In the genomic region with DNA sequence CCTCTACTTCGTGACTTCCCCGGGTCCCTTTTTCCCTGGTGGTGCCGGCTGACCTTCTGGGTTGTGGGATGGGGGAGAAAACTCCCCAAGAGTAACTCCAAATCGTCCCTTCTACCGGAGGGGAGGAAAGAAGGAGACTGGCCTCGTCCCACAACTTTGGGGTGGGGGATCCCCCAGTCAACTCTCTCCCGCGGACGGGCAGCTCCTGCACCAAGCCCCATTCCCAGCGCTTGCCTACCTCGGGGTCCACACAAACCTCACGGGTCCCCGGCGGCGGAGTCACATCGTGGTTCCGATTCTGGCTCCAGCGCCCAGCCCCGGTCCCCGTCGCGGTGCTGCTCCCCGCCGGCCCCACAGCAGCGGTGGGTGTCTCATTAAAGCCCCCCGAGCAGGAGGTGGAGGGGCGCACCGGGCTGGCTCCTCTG, we compare ENCODE assay signal across 10 cellular contexts. TPM values are rescaled to one million over a fixed set of nuclear protein-coding genes. Genes with fewer than 3 reads are reported as not detected.
DNase-seq lines count a peak whose midpoint lies in the region; ATAC-seq and TF ChIP-seq lines count a peak whose summit lies in the region.
"Had no signal": no experiment of that assay in that cellular context is flagged by ENCODE, and none has a peak within 500 bp of the region (broad histone marks: within the 10 kb centered on the region; RNA-seq: fewer than 3 reads in every experiment).

No MANE protein-coding gene starts in this region.

- no peaks in the 10 kb centered on the region for H3K9me3 ChIP-seq in transverse colon

- DNase-seq in activated CD8-positive, alpha-beta T cell treated with anti-CD3 and anti-CD28 coated beads, Interleukin-2, amount 10 ng/mL, durations not matched to agents 7 days and 5 days = no peak
- no peak for DNase-seq in activated CD8-positive, alpha-beta T cell treated with anti-CD3 and anti-CD28 coated beads for 36 hours
- DNase-seq in memory B cell (ENCODE audit: low spot score in 2 of 2) = no peak
- DNase-seq in transverse colon = no peak
- no peak for DNase-seq in NCI-H146 treated with DMSO at 0.1 percent for 48 hours (lab: John Stamatoyannopoulos, UW; ENCODE audit: unreplicated experiment)
- no peak for DNase-seq in NCI-H1436 treated with DMSO at 0.1 percent for 48 hours (lab: John Stamatoyannopoulos, UW)
- no peak for DNase-seq in activated CD4-positive, alpha-beta T cell treated with anti-CD3 and anti-CD28 coated beads, Interleukin-2, amount 10 ng/mL, durations not matched to agents 24 days and 14 days
- DNase-seq: activated CD4-positive, alpha-beta T cell treated with anti-CD3 and anti-CD28 coated beads for 1 hour had no signal

- peaks cover 57% of the 10 kb centered on the region for H3K27me3 Mint-ChIP-seq in activated CD8-positive, alpha-beta T cell treated with anti-CD3 and anti-CD28 coated beads, Interleukin-2, amount 10 ng/mL, durations not matched to agents 7 days and 5 days (ENCODE audit: low read depth)
- peaks cover 67% of the 10 kb centered on the region for H3K27me3 Mint-ChIP-seq in activated CD8-positive, alpha-beta T cell treated with anti-CD3 and anti-CD28 coated beads for 36 hours
- H3K27me3 Mint-ChIP-seq in brain (peaks cover 92% of the 10 kb centered on the region), memory B cell (peaks cover 30% of the 10 kb centered on the region)
- peaks cover 61% of the 10 kb centered on the region for H3K27me3 Mint-ChIP-seq in activated CD4-positive, alpha-beta T cell treated with anti-CD3 and anti-CD28 coated beads, Interleukin-2, amount 10 ng/mL, durations not matched to agents 24 days and 14 days

- no peaks in the 10 kb centered on the region for H3K36me3 Mint-ChIP-seq in activated CD8-positive, alpha-beta T cell treated with anti-CD3 and anti-CD28 coated beads, Interleukin-2, amount 10 ng/mL, durations not matched to agents 7 days and 5 days (ENCODE audit: low read depth)
- no peaks in the 10 kb centered on the region for H3K36me3 Mint-ChIP-seq in activated CD8-positive, alpha-beta T cell treated with anti-CD3 and anti-CD28 coated beads for 36 hours (ENCODE audit: low read depth)
- H3K36me3 Mint-ChIP-seq in brain = no peaks in the 10 kb centered on the region
- no peaks in the 10 kb centered on the region for H3K36me3 Mint-ChIP-seq in memory B cell
- peaks cover 3% of the 10 kb centered on the region for H3K36me3 Mint-ChIP-seq in activated CD4-positive, alpha-beta T cell treated with anti-CD3 and anti-CD28 coated beads, Interleukin-2, amount 10 ng/mL, durations not matched to agents 24 days and 14 days (ENCODE audit: low read depth)
- H3K36me3 Mint-ChIP-seq: CD14-positive monocyte had no signal

- intact Hi-C loops in activated CD8-positive, alpha-beta T cell treated with anti-CD3 and anti-CD28 coated beads for 36 hours (cut with micrococcal nuclease) = loop anchor here (10.0 kb wide), 1 partner anchor 995 kb away; no protein-coding TSS in a partner anchor
- intact Hi-C loops in transverse colon (cut with DNase I; ENCODE audit: low total_unique reads) = no loop called here
- intact Hi-C loops in activated CD4-positive, alpha-beta T cell treated with anti-CD3 and anti-CD28 coated beads, Interleukin-2, amount 10 ng/mL, durations not matched to agents 24 days and 14 days (cut with micrococcal nuclease) = loop anchor here (2.0 to 5.0 kb wide), 3 partner anchors 21 to 1632 kb away; no protein-coding TSS in a partner anchor

- H3K27ac Mint-ChIP-seq in activated CD8-positive, alpha-beta T cell treated with anti-CD3 and anti-CD28 coated beads, Interleukin-2, amount 10 ng/mL, durations not matched to agents 7 days and 5 days = no peak overlapping the region
- no peak overlapping the region for H3K27ac Mint-ChIP-seq in activated CD8-positive, alpha-beta T cell treated with anti-CD3 and anti-CD28 coated beads for 36 hours
- H3K27ac Mint-ChIP-seq in brain = no peak overlapping the region
- no peak overlapping the region for H3K27ac Mint-ChIP-seq in memory B cell
- H3K27ac Mint-ChIP-seq in activated CD4-positive, alpha-beta T cell treated with anti-CD3 and anti-CD28 coated beads, Interleukin-2, amount 10 ng/mL, durations not matched to agents 24 days and 14 days = no peak overlapping the region
- H3K27ac Mint-ChIP-seq: CD14-positive monocyte had no signal

- no peak for TF ChIP-seq EP300 in transverse colon (IDR thresholded peaks at IDR 0.05; ENCODE audit: low read depth)

- H3K27me3 ChIP-seq in transverse colon = peaks cover 93% of the 10 kb centered on the region

- peak overlapping the region; percentile 33 to 64 (median 43) for H3K4me3 ChIP-seq in transverse colon

- POLR2A ChIA-PET in activated CD8-positive, alpha-beta T cell treated with anti-CD3 and anti-CD28 coated beads, Interleukin-2, amount 10 ng/mL, durations not matched to agents 7 days and 5 days (lab: Charles Lee) = no interaction called here
- POLR2A ChIA-PET in activated CD8-positive, alpha-beta T cell treated with anti-CD3 and anti-CD28 coated beads for 36 hours (lab: Charles Lee) = no interaction called here

- peaks cover 12 to 30% (median 27%) of the 10 kb centered on the region in 4 donors for H3K4me1 ChIP-seq in transverse colon

- no peaks in the 10 kb centered on the region for H3K9me3 Mint-ChIP-seq in activated CD8-positive, alpha-beta T cell treated with anti-CD3 and anti-CD28 coated beads, Interleukin-2, amount 10 ng/mL, durations not matched to agents 7 days and 5 days (ENCODE audit: insufficient read depth)
- no peaks in the 10 kb centered on the region for H3K9me3 Mint-ChIP-seq in activated CD8-positive, alpha-beta T cell treated with anti-CD3 and anti-CD28 coated beads for 36 hours
- H3K9me3 Mint-ChIP-seq in brain = no peaks in the 10 kb centered on the region
- H3K9me3 Mint-ChIP-seq in memory B cell = no peaks in the 10 kb centered on the region
- no peaks in the 10 kb centered on the region for H3K9me3 Mint-ChIP-seq in activated CD4-positive, alpha-beta T cell treated with anti-CD3 and anti-CD28 coated beads, Interleukin-2, amount 10 ng/mL, durations not matched to agents 24 days and 14 days

- no peak for ATAC-seq in activated CD8-positive, alpha-beta T cell treated with anti-CD3 and anti-CD28 coated beads, Interleukin-2, amount 10 ng/mL, durations not matched to agents 7 days and 5 days
- ATAC-seq in activated CD8-positive, alpha-beta T cell treated with anti-CD3 and anti-CD28 coated beads for 36 hours = no peak
- ATAC-seq in memory B cell (ENCODE audit: low read depth) = no peak

- peaks cover 24% of the 10 kb centered on the region for H3K4me1 Mint-ChIP-seq in activated CD8-positive, alpha-beta T cell treated with anti-CD3 and anti-CD28 coated beads, Interleukin-2, amount 10 ng/mL, durations not matched to agents 7 days and 5 days (ENCODE audit: low read depth)
- H3K4me1 Mint-ChIP-seq in activated CD8-positive, alpha-beta T cell treated with anti-CD3 and anti-CD28 coated beads for 36 hours (ENCODE audit: low read depth) = peaks cover 22% of the 10 kb centered on the region
- H3K4me1 Mint-ChIP-seq in brain = peaks cover 56% of the 10 kb centered on the region
- peaks cover 20% of the 10 kb centered on the region for H3K4me1 Mint-ChIP-seq in memory B cell
- peaks cover 20% of the 10 kb centered on the region for H3K4me1 Mint-ChIP-seq in activated CD4-positive, alpha-beta T cell treated with anti-CD3 and anti-CD28 coated beads, Interleukin-2, amount 10 ng/mL, durations not matched to agents 24 days and 14 days

- no peaks in the 10 kb centered on the region for H3K36me3 ChIP-seq in transverse colon

- in situ Hi-C loops in transverse colon (cut with MboI; ENCODE audit: low pct_ligation_motif_present in 1 of 4, low pct_unique_long_range_greater_than_20kb in 1 of 4, low sequenced_read_pairs in 3 of 4) = loop anchor here (10.0 to 25.0 kb wide), 7 partner anchors 88 to 1637 kb away; no protein-coding TSS in a partner anchor

- no peak overlapping the region for H3K27ac ChIP-seq in transverse colon

- no peak for TF ChIP-seq CTCF in activated CD8-positive, alpha-beta T cell treated with anti-CD3 and anti-CD28 coated beads for 36 hours (IDR thresholded peaks at IDR 0.05)
- TF ChIP-seq CTCF in brain (conservative IDR thresholded peaks at IDR 0.05) (no peak), transverse colon (IDR thresholded peaks at IDR 0.05) (no peak)

- TF ChIP-seq POLR2A in transverse colon (IDR thresholded peaks at IDR 0.05) = no peak

- WGBS in transverse colon (ENCODE audit: low coverage in 1 of 2), 2 donors = 4% methylated on average over 25 of the region's 28 CpGs; no CpG with 5 or more reads in 1 of the 2 donors

- H3K4me3 Mint-ChIP-seq in activated CD8-positive, alpha-beta T cell treated with anti-CD3 and anti-CD28 coated beads, Interleukin-2, amount 10 ng/mL, durations not matched to agents 7 days and 5 days = peak overlapping the region; percentile 22
- H3K4me3 Mint-ChIP-seq in activated CD8-positive, alpha-beta T cell treated with anti-CD3 and anti-CD28 coated beads for 36 hours = no peak overlapping the region
- peak overlapping the region; percentile 89 to 93 (median 89) for H3K4me3 Mint-ChIP-seq in brain
- H3K4me3 Mint-ChIP-seq in memory B cell = peak overlapping the region; percentile 62
- H3K4me3 Mint-ChIP-seq in activated CD4-positive, alpha-beta T cell treated with anti-CD3 and anti-CD28 coated beads, Interleukin-2, amount 10 ng/mL, durations not matched to agents 24 days and 14 days = no peak overlapping the region

- CTCF ChIA-PET in activated CD8-positive, alpha-beta T cell treated with anti-CD3 and anti-CD28 coated beads, Interleukin-2, amount 10 ng/mL, durations not matched to agents 7 days and 5 days (lab: Charles Lee) = interaction anchor here (1.3 to 2.6 kb wide), 3 partner anchors 13 to 832 kb away, joined by 4 to 38 read pairs (median 6); no protein-coding TSS in a partner anchor
- CTCF ChIA-PET in activated CD8-positive, alpha-beta T cell treated with anti-CD3 and anti-CD28 coated beads for 36 hours (lab: Charles Lee) = interaction anchor here (0.8 to 3.5 kb wide), 9 partner anchors 11 to 1301 kb away, joined by 3 to 49 read pairs (median 7); no protein-coding TSS in a partner anchor

RNA-seq across cellular contexts. Expression of gene BDNF, which starts 0.3 kb away (rescaled TPM):
- not detected for total RNA-seq in activated CD8-positive, alpha-beta T cell treated with anti-CD3 and anti-CD28 coated beads, Interleukin-2, amount 10 ng/mL, durations not matched to agents 7 days and 5 days
- total RNA-seq in activated CD8-positive, alpha-beta T cell treated with anti-CD3 and anti-CD28 coated beads for 36 hours = not detected
- polyA plus RNA-seq in brain (ENCODE audit: insufficient read depth, low read depth, low replicate concordance) = 0.10 TPM
- under 1 TPM in 2 of 4 donors, not detected in 2; 0.14 to 0.64 TPM for total RNA-seq in transverse colon
- not detected in 2 replicates for total RNA-seq in activated CD4-positive, alpha-beta T cell treated with anti-CD3 and anti-CD28 coated beads, Interleukin-2, amount 10 ng/mL, durations not matched to agents 24 days and 14 days
- polyA plus RNA-seq: CD14-positive monocyte had no signal

Comparison
In these comparisons a context has a peak if more than half of its experiments do, and no peak if none do; other contexts are left out.
1. H3K4me3 Mint-ChIP-seq: peak in activated CD8-positive, alpha-beta T cell treated with anti-CD3 and anti-CD28 coated beads, Interleukin-2, amount 10 ng/mL, durations not matched to agents 7 days and 5 days (single experiment), brain (5 of 5) and memory B cell (single experiment); none in activated CD8-positive, alpha-beta T cell treated with anti-CD3 and anti-CD28 coated beads for 36 hours (single experiment) and activated CD4-positive, alpha-beta T cell treated with anti-CD3 and anti-CD28 coated beads, Interleukin-2, amount 10 ng/mL, durations not matched to agents 24 days and 14 days (single experiment).